In the genomic region with DNA sequence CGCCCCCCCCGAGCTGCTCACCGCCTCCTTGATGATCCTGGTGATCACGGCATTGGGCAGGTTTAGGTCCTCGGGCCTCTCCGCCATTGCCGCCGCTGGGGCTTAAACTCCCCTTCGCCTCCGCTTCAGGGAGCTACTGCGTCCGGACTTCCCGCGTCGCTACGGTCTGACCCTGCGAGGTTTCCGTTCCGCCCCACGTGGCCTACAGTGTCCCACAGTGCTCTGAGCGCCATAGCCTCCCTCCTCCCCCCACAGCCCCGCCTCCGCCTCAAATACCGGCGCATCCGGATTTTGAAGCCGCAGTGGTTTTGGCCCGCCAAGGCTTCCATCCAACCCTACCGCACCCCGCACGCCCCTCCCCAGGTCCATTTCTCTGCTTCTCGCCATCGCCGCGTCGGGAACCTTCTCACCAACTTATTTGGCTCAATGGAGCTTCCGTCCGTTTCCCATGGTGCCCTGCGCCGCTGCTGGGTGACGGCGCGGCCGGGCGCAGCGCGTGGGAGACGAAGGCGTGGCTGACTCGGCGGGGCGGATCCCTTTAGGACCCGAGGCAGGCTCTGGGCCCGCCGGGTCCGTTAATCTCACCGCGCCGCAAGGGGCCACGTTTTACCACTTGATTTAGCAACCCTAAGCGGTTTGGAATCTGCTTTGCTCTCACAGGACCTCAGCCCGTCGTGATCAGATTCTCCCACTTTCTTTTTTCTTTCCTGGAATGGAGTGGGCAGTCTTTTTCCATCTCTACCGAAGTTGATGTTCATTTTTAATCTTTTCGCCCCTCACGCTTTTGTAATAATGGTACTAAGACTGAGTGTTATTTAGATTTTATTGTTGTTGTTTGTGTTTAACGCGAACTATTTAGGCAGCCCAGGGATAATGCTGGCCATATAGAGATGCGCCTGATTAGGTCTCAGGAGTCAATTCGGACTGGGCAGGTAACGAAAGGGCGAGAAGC, we compare ENCODE assay signal across 1 cellular context.
TF ChIP-seq lines count a peak whose summit lies in the region.

TSS of gene C9orf43 (plus strand) at position 541 of the 952 bp plus-strand sequence. CDS start 2,747 bp downstream, outside the sequence.
A gene with protein sequence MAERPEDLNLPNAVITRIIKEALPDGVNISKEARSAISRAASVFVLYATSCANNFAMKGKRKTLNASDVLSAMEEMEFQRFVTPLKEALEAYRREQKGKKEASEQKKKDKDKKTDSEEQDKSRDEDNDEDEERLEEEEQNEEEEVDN (minus strand): TSS at position 469 of the 952 bp plus-strand sequence. CDS start 382 bp downstream, at position 87.

TF ChIP-seq in HepG2, 621 proteins besides CTCF, POLR2A, EP300 and RAD21 (continued from another document and continues in another):
- TF ChIP-seq, protein P1, sequence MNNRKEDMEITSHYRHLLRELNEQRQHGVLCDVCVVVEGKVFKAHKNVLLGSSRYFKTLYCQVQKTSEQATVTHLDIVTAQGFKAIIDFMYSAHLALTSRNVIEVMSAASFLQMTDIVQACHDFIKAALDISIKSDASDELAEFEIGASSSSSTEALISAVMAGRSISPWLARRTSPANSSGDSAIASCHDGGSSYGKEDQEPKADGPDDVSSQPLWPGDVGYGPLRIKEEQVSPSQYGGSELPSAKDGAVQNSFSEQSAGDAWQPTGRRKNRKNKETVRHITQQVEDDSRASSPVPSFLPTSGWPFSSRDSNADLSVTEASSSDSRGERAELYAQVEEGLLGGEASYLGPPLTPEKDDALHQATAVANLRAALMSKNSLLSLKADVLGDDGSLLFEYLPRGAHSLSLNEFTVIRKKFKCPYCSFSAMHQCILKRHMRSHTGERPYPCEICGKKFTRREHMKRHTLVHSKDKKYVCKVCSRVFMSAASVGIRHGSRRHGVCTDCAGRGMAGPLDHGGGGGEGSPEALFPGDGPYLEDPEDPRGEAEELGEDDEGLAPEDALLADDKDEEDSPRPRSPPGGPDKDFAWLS (CRISPR knock-in tag; IDR thresholded peaks at IDR 0.05; ENCODE audit: borderline replicate concordance), result no peak
- no peak for TF ChIP-seq U2AF2 (IDR thresholded peaks at IDR 0.05; ENCODE audit: low read depth, low read length)
- TF ChIP-seq ZNF17 (CRISPR knock-in tag; IDR thresholded peaks at IDR 0.05), result no peak
- no peak for TF ChIP-seq HOXA7 (CRISPR knock-in tag; IDR thresholded peaks at IDR 0.05)
- TF ChIP-seq ZNF850 (CRISPR knock-in tag; conservative IDR thresholded peaks at IDR 0.05), result no peak
- TF ChIP-seq NPAS2 (CRISPR knock-in tag; IDR thresholded peaks at IDR 0.05; ENCODE audit: borderline replicate concordance), result no peak
- TF ChIP-seq SP140L (CRISPR knock-in tag; IDR thresholded peaks at IDR 0.05; ENCODE audit: borderline replicate concordance), result no peak
- TF ChIP-seq ZNF776 (CRISPR knock-in tag; IDR thresholded peaks at IDR 0.05), result peak; percentile 83
- TF ChIP-seq ZSCAN21 (CRISPR knock-in tag; IDR thresholded peaks at IDR 0.05; ENCODE audit: borderline replicate concordance), result peak; percentile 83
- TF ChIP-seq ZBTB44 (CRISPR knock-in tag; IDR thresholded peaks at IDR 0.05), result no peak
- peak; percentile 75; the same call in 1 of the 2 replicates for TF ChIP-seq THAP8 (CRISPR knock-in tag; IDR thresholded peaks at IDR 0.05; ENCODE audit: borderline replicate concordance)
- no peak for TF ChIP-seq CENPX (CRISPR knock-in tag; IDR thresholded peaks at IDR 0.05)
- no peak for TF ChIP-seq ADNP (CRISPR knock-in tag; IDR thresholded peaks at IDR 0.05)
- TF ChIP-seq ARID5B (CRISPR knock-in tag; IDR thresholded peaks at IDR 0.05), result peak; percentile 54
- no peak for TF ChIP-seq U2AF1 (optimal IDR thresholded peaks at IDR 0.05; ENCODE audit: low read depth, low read length)
- TF ChIP-seq SRSF1 (optimal IDR thresholded peaks at IDR 0.05; ENCODE audit: low read depth, low read length), result peak; percentile 81
- peak; percentile 96 for TF ChIP-seq GATAD1 (CRISPR knock-in tag; IDR thresholded peaks at IDR 0.05)
- TF ChIP-seq, protein P2, sequence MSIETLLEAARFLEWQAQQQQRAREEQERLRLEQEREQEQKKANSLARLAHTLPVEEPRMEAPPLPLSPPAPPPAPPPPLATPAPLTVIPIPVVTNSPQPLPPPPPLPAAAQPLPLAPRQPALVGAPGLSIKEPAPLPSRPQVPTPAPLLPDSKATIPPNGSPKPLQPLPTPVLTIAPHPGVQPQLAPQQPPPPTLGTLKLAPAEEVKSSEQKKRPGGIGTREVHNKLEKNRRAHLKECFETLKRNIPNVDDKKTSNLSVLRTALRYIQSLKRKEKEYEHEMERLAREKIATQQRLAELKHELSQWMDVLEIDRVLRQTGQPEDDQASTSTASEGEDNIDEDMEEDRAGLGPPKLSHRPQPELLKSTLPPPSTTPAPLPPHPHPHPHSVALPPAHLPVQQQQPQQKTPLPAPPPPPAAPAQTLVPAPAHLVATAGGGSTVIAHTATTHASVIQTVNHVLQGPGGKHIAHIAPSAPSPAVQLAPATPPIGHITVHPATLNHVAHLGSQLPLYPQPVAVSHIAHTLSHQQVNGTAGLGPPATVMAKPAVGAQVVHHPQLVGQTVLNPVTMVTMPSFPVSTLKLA (IDR thresholded peaks at IDR 0.05), result peak; percentile 80
- TF ChIP-seq MZF1 (CRISPR knock-in tag; IDR thresholded peaks at IDR 0.05; ENCODE audit: borderline replicate concordance), result no peak
- TF ChIP-seq FOSL1 (CRISPR knock-in tag; IDR thresholded peaks at IDR 0.05; ENCODE audit: borderline replicate concordance), result no peak
- no peak; the same call in 1 of the 2 replicates for TF ChIP-seq RFX1 (IDR thresholded peaks at IDR 0.05)
- peak; percentile 6; the same call in 1 of the 2 replicates for TF ChIP-seq SMC3 (IDR thresholded peaks at IDR 0.05; ENCODE audit: low read length)
- TF ChIP-seq SP4 (CRISPR knock-in tag; IDR thresholded peaks at IDR 0.05), result peak; percentile 84
- TF ChIP-seq, protein P3, sequence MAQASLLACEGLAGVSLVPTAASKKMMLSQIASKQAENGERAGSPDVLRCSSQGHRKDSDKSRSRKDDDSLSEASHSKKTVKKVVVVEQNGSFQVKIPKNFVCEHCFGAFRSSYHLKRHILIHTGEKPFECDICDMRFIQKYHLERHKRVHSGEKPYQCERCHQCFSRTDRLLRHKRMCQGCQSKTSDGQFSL (CRISPR knock-in tag; IDR thresholded peaks at IDR 0.05), result peak; percentile 89
- TF ChIP-seq PLSCR1 (CRISPR knock-in tag; IDR thresholded peaks at IDR 0.05; ENCODE audit: borderline replicate concordance), result no peak
- peak; percentile 98 for TF ChIP-seq DMAP1 (CRISPR knock-in tag; IDR thresholded peaks at IDR 0.05)
- peak; percentile 58; the same call in 1 of the 2 replicates for TF ChIP-seq RXRB (CRISPR knock-in tag; IDR thresholded peaks at IDR 0.05; ENCODE audit: borderline replicate concordance)
- no peak for TF ChIP-seq HNRNPL (IDR thresholded peaks at IDR 0.05; ENCODE audit: low read depth, low read length)
- TF ChIP-seq CREM (IDR thresholded peaks at IDR 0.05), result peak; percentile 83
- TF ChIP-seq CREM (CRISPR knock-in tag; IDR thresholded peaks at IDR 0.05), result no peak
- no peak for TF ChIP-seq ZNF550 (CRISPR knock-in tag; IDR thresholded peaks at IDR 0.05; ENCODE audit: borderline replicate concordance)
- peak; percentile 56 for TF ChIP-seq ARNTL (CRISPR knock-in tag; IDR thresholded peaks at IDR 0.05)
- TF ChIP-seq KMT2B (CRISPR knock-in tag; IDR thresholded peaks at IDR 0.05), result peak; percentile 96
- peak; percentile 89; the same call in 1 of the 2 replicates for TF ChIP-seq THAP9 (CRISPR knock-in tag; IDR thresholded peaks at IDR 0.05; ENCODE audit: borderline replicate concordance)
- peak; percentile 86; the same call in 1 of the 2 replicates for TF ChIP-seq ZNF343 (CRISPR knock-in tag; IDR thresholded peaks at IDR 0.05)
- TF ChIP-seq CHCHD3 (CRISPR knock-in tag; IDR thresholded peaks at IDR 0.05), result no peak
- TF ChIP-seq HHEX (CRISPR knock-in tag; IDR thresholded peaks at IDR 0.05), result no peak
- TF ChIP-seq PHF21A (CRISPR knock-in tag; IDR thresholded peaks at IDR 0.05), result peak; percentile 88
- TF ChIP-seq PRMT3 (CRISPR knock-in tag; IDR thresholded peaks at IDR 0.05; ENCODE audit: borderline replicate concordance, low read depth), result no peak
- 0 out of 2 replicates have a peak, but pooled peaks have one; percentile 54 for TF ChIP-seq DRAP1 (CRISPR knock-in tag; IDR thresholded peaks at IDR 0.05)
- peak; percentile 93 for TF ChIP-seq MXD1 (CRISPR knock-in tag; IDR thresholded peaks at IDR 0.05)
- 0 out of 2 replicates have a peak, but pooled peaks have one; percentile 83 for TF ChIP-seq KAT7 (CRISPR knock-in tag; IDR thresholded peaks at IDR 0.05; ENCODE audit: borderline replicate concordance)
- no peak for TF ChIP-seq ZNF382 (CRISPR knock-in tag; IDR thresholded peaks at IDR 0.05; ENCODE audit: borderline replicate concordance)
- peak; percentile 95 for TF ChIP-seq THAP11 (CRISPR knock-in tag; IDR thresholded peaks at IDR 0.05)
